In the genomic region with DNA sequence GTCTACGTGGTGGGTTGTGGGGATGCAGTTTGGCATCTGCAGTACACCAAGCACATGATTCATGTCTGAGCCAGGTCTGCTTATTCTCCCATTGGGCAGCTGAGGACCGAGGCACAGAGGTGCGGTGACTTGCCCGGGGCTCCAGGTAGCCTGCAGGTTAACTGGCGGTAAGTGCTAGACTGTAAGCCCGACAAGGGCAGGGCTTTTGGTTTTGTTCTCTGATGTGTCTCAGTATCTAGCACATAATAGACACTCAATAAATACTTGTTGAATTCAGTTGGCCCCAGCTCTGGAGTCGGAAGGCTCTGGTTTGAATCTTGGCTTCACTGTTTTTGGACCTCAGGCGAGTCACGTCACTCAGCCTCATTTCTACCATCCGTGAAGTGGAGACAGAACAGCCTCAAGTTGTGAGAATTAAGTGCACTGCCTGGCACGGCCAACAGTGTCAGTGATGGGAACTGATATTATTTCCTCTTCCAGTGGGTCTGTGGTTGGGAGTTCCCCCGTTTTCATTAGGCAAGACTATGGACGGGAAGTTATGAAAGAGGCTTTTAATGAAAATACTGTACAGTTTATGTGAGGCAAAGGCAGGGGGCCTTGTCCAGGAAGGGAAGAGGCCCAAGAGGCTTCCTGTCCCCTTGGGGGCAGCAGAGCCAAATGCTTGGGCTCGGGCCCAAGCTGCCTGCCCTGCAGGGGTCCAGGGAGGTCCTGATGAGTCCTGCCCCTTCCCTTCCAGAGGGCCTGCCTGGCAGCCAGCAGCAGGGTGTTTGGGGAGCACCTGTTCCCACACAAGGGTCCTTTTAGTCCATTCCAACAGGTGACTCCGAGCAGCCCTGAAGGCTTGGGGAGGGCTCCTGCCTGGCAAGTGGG, we compare ENCODE assay signal across 8 cellular contexts. TPM values are rescaled to one million over a fixed set of nuclear protein-coding genes. Genes with fewer than 3 reads are reported as not detected.
DNase-seq lines count a peak whose midpoint lies in the region; ATAC-seq and TF ChIP-seq lines count a peak whose summit lies in the region.

No MANE protein-coding gene starts in this region.

- intact Hi-C loops in esophagus squamous epithelium (cut with DNase I) = no loop called here

- in situ Hi-C loops in SK-MEL-5 (cut with HindIII; ENCODE audit: low pct_unique_long_range_greater_than_20kb, low sequenced_read_pairs) = no loop called here

- H3K27ac Mint-ChIP-seq in activated naive CD4-positive, alpha-beta T cell treated with anti-CD3 and anti-CD28 coated beads, Interleukin-2, amount 50 U/mL, for 24 hours = no peak overlapping the region
- H3K27ac Mint-ChIP-seq in stimulated activated memory B cell treated with anti-CD40 and anti-IgM and Interleukin-4, amounts not matched to agents 10 μg/mL and 1 μg/mL and 100 μg/mL, for 72 hours = peak overlapping the region; percentile 64

- no peaks in the 10 kb centered on the region for H3K9me3 ChIP-seq in esophagus squamous epithelium

- TF ChIP-seq CTCF in esophagus squamous epithelium (IDR thresholded peaks at IDR 0.05) = peak in 1 of 6 experiments; percentile 9

- no peak for TF ChIP-seq POLR2A in esophagus squamous epithelium (IDR thresholded peaks at IDR 0.05)

- H3K4me3 ChIP-seq in esophagus squamous epithelium = no peak overlapping the region

- peaks cover 5 to 45% (median 8%) of the 10 kb centered on the region in 3 donors for H3K36me3 ChIP-seq in esophagus squamous epithelium

- no peaks in the 10 kb centered on the region for H3K9me3 Mint-ChIP-seq in activated naive CD4-positive, alpha-beta T cell treated with anti-CD3 and anti-CD28 coated beads, Interleukin-2, amount 50 U/mL, for 24 hours
- H3K9me3 Mint-ChIP-seq in stimulated activated memory B cell treated with anti-CD40 and anti-IgM and Interleukin-4, amounts not matched to agents 10 μg/mL and 1 μg/mL and 100 μg/mL, for 72 hours = no peaks in the 10 kb centered on the region

- H3K27me3 Mint-ChIP-seq in activated naive CD4-positive, alpha-beta T cell treated with anti-CD3 and anti-CD28 coated beads, Interleukin-2, amount 50 U/mL, for 24 hours = no peaks in the 10 kb centered on the region
- H3K27me3 Mint-ChIP-seq in stimulated activated memory B cell treated with anti-CD40 and anti-IgM and Interleukin-4, amounts not matched to agents 10 μg/mL and 1 μg/mL and 100 μg/mL, for 72 hours = no peaks in the 10 kb centered on the region

- peaks cover 7% of the 10 kb centered on the region for H3K36me3 Mint-ChIP-seq in activated naive CD4-positive, alpha-beta T cell treated with anti-CD3 and anti-CD28 coated beads, Interleukin-2, amount 50 U/mL, for 24 hours
- H3K36me3 Mint-ChIP-seq in stimulated activated memory B cell treated with anti-CD40 and anti-IgM and Interleukin-4, amounts not matched to agents 10 μg/mL and 1 μg/mL and 100 μg/mL, for 72 hours = peaks cover 24% of the 10 kb centered on the region

- ATAC-seq in stimulated activated memory B cell treated with anti-CD40 and anti-IgM and Interleukin-4, amounts not matched to agents 10 μg/mL and 1 μg/mL and 100 μg/mL, for 72 hours = no peak

- H3K4me1 ChIP-seq in esophagus squamous epithelium = peaks cover 48 to 88% (median 48%) of the 10 kb centered on the region in 3 donors

- 51 to 70% methylated on average over 8 to 13 of the region's 15 CpGs for WGBS in esophagus squamous epithelium, 2 donors

- H3K27me3 ChIP-seq in esophagus squamous epithelium = no peaks in the 10 kb centered on the region

- DNase-seq in activated naive CD4-positive, alpha-beta T cell treated with Interleukin-2 at 50 U/mL for 16 hours = no peak
- peak; percentile 22 for DNase-seq in SK-MEL-5 (ENCODE audit: low read depth, low spot score)
- no peak for DNase-seq in esophagus squamous epithelium (lab: John Stamatoyannopoulos, UW)
- no peak for DNase-seq in DMS79 (lab: John Stamatoyannopoulos, UW)
- DNase-seq in stimulated activated CD4-positive, alpha-beta T cell treated with anti-CD3 and anti-CD28 coated beads, Interleukin-4, amount 100 ng/mL, for 24 hours = no peak
- no peak for DNase-seq in NCI-H774 (lab: John Stamatoyannopoulos, UW)

- H3K4me1 Mint-ChIP-seq in activated naive CD4-positive, alpha-beta T cell treated with anti-CD3 and anti-CD28 coated beads, Interleukin-2, amount 50 U/mL, for 24 hours = peaks cover 56% of the 10 kb centered on the region
- H3K4me1 Mint-ChIP-seq in stimulated activated memory B cell treated with anti-CD40 and anti-IgM and Interleukin-4, amounts not matched to agents 10 μg/mL and 1 μg/mL and 100 μg/mL, for 72 hours = peaks cover 89% of the 10 kb centered on the region

- peak overlapping the region; percentile 33 for H3K4me3 Mint-ChIP-seq in activated naive CD4-positive, alpha-beta T cell treated with anti-CD3 and anti-CD28 coated beads, Interleukin-2, amount 50 U/mL, for 24 hours
- H3K4me3 Mint-ChIP-seq in stimulated activated memory B cell treated with anti-CD40 and anti-IgM and Interleukin-4, amounts not matched to agents 10 μg/mL and 1 μg/mL and 100 μg/mL, for 72 hours = peak overlapping the region; percentile 11

- peak overlapping the region; percentile 54 to 98 (median 92) for H3K27ac ChIP-seq in esophagus squamous epithelium

RNA-seq across cellular contexts. Expression of a gene that starts 3.3 kb away (rescaled TPM):
- 219 and 221 TPM in 2 replicates for total RNA-seq in SK-MEL-5 (2014; rRNA removed; shearing (Covaris generic))
- polyA plus RNA-seq in SK-MEL-5 (2015; cell fraction: cytosol; rRNA removed) = 224 and 293 TPM in 2 replicates
- 28.9 and 51.1 TPM in 2 replicates for polyA plus RNA-seq in SK-MEL-5 (2015; cell fraction: nucleus; rRNA removed)
- total RNA-seq in esophagus squamous epithelium = 100 to 1,000 TPM in 2 of 4 donors, 10 to 100 TPM in 2; 88.7 to 184 (median 108) TPM

RNA-seq across cellular contexts. Expression of a gene that starts 3.4 kb away (rescaled TPM):
- 11.0 and 14.9 TPM in 2 replicates for total RNA-seq in SK-MEL-5 (2014; rRNA removed; shearing (Covaris generic))
- 23.2 and 29.3 TPM in 2 replicates for polyA plus RNA-seq in SK-MEL-5 (2015; cell fraction: cytosol; rRNA removed)
- 402 and 487 TPM in 2 replicates for polyA plus RNA-seq in SK-MEL-5 (2015; cell fraction: nucleus; rRNA removed)
- 10 to 100 TPM; 24.0 to 74.4 (median 49.8) TPM for total RNA-seq in esophagus squamous epithelium

RNA-seq across cellular contexts. Expression of a gene that starts 4.8 kb away (rescaled TPM):
- 1.9 and 3.6 TPM in 2 replicates for total RNA-seq in SK-MEL-5 (2014; rRNA removed; shearing (Covaris generic))
- 13.7 and 16.7 TPM in 2 replicates for polyA plus RNA-seq in SK-MEL-5 (2015; cell fraction: cytosol; rRNA removed)
- 52.0 and 56.6 TPM in 2 replicates for polyA plus RNA-seq in SK-MEL-5 (2015; cell fraction: nucleus; rRNA removed)
- 10 to 100 TPM in 2 of 4 donors, 1 to 10 TPM in 2; 7.4 to 15.3 (median 9.5) TPM for total RNA-seq in esophagus squamous epithelium

RNA-seq across cellular contexts. Expression of a gene that starts 44.6 kb away (rescaled TPM):
- total RNA-seq in SK-MEL-5 (2014; rRNA removed; shearing (Covaris generic)) = 273 and 299 TPM in 2 replicates
- polyA plus RNA-seq in SK-MEL-5 (2015; cell fraction: cytosol; rRNA removed) = 546 and 571 TPM in 2 replicates
- 82.1 and 103 TPM in 2 replicates for polyA plus RNA-seq in SK-MEL-5 (2015; cell fraction: nucleus; rRNA removed)
- 100 to 1,000 TPM; 225 to 384 (median 257) TPM for total RNA-seq in esophagus squamous epithelium

RNA-seq across cellular contexts. Expression of a gene that starts 50.8 kb away (rescaled TPM):
- total RNA-seq in SK-MEL-5 (2014; rRNA removed; shearing (Covaris generic)) = 12.3 and 15.7 TPM in 2 replicates
- 25.4 and 33.3 TPM in 2 replicates for polyA plus RNA-seq in SK-MEL-5 (2015; cell fraction: cytosol; rRNA removed)
- polyA plus RNA-seq in SK-MEL-5 (2015; cell fraction: nucleus; rRNA removed) = 15.8 and 17.9 TPM in 2 replicates
- total RNA-seq in esophagus squamous epithelium = 10 to 100 TPM; 32.7 to 37.8 (median 34.8) TPM
